In genomic region chr12:116508145-116509121, GRCh38 we compare ENCODE assay signal across 8 cellular contexts. TPM values are rescaled to one million over a fixed set of nuclear protein-coding genes. Genes with fewer than 3 reads are reported as not detected.
A peak's percentile ranks its signal among the peaks of the same experiment; 100 is the strongest.
DNase-seq lines count a peak whose midpoint lies in the region; ATAC-seq and TF ChIP-seq lines count a peak whose summit lies in the region.

No MANE protein-coding gene starts in this region.

- no peak overlapping the region for H2BK12ac ChIP-seq in trophoblast cell (ENCODE audit: low read length)

- POLR2A ChIA-PET in WTC11 (lab: Charles Lee): interaction anchor here (0.5 to 0.7 kb wide), 2 partner anchors 25 to 96 kb away, joined by 3 to 4 read pairs; no protein-coding TSS in a partner anchor

- H3K18ac ChIP-seq in trophoblast cell (ENCODE audit: low read length): peak overlapping the region; percentile 41

- DNase-seq in activated CD4-positive, CD25-positive, alpha-beta regulatory T cell (lab: John Stamatoyannopoulos, UW): no peak
- DNase-seq in WTC11 (ENCODE audit: low spot score): peak; percentile 73
- peak; percentile 72 for DNase-seq in glutamatergic neuron
- no peak for DNase-seq in trophoblast cell
- no peak for DNase-seq in NCI-H1092 treated with DMSO at 0.1 percent for 48 hours (lab: John Stamatoyannopoulos, UW)

- CTCF ChIA-PET in WTC11 (lab: Charles Lee): interaction anchor here (0.7 to 1.7 kb wide), 6 partner anchors 25 to 525 kb away, joined by 3 to 4 read pairs (median 3); no protein-coding TSS in a partner anchor

- peaks cover 5% of the 10 kb centered on the region for H3K79me1 ChIP-seq in trophoblast cell (ENCODE audit: low read length)

- peak overlapping the region; percentile 55 for H3K4me3 ChIP-seq in trophoblast cell (ENCODE audit: low read depth, low read length)

- H2BK120ac ChIP-seq in trophoblast cell (ENCODE audit: insufficient read depth, low read length, poor library complexity): no peak overlapping the region

- H4K8ac ChIP-seq in trophoblast cell (ENCODE audit: low read depth, low read length): peak overlapping the region; percentile 50

- H3K4me1 Mint-ChIP-seq in WTC11 (peaks cover 13% of the 10 kb centered on the region), glutamatergic neuron (ENCODE audit: low read depth, unreplicated experiment) (peaks cover 8% of the 10 kb centered on the region)

- no peak overlapping the region for H2AK5ac ChIP-seq in trophoblast cell (ENCODE audit: low read length)

- H3K4me3 Mint-ChIP-seq in WTC11 (peak overlapping the region; percentile 73), glutamatergic neuron (ENCODE audit: unreplicated experiment) (peak overlapping the region; percentile 75)

- H3K27ac Mint-ChIP-seq in WTC11: no peak overlapping the region
- H3K27ac Mint-ChIP-seq in glutamatergic neuron (ENCODE audit: unreplicated experiment): no peak overlapping the region

- H3K14ac ChIP-seq in trophoblast cell (ENCODE audit: low read length): peak overlapping the region; percentile 28

- no peak overlapping the region for H3K27ac ChIP-seq in trophoblast cell (ENCODE audit: low read depth, low read length)

- H3K4me1 ChIP-seq in trophoblast cell (ENCODE audit: control insufficient read depth in 1 of 2, insufficient read depth in 2 of 2, low read length in 2 of 2): peaks cover 3 to 5% of the 10 kb centered on the region in 2 experiments

- peak; percentile 30 to 38 for ATAC-seq in activated CD4-positive, CD25-positive, alpha-beta regulatory T cell treated with anti-CD3 and anti-CD28 coated beads, Interleukin-2, amount 50 U/mL, for 24 hours
- ATAC-seq in WTC11 (peak; percentile 69), HG02763 (IDR thresholded peaks at IDR 0.05; ENCODE audit: unreplicated experiment) (no peak), HG03469 (IDR thresholded peaks at IDR 0.05; ENCODE audit: unreplicated experiment) (no peak)

- peak overlapping the region; percentile 88 for H3K4me2 ChIP-seq in trophoblast cell (ENCODE audit: low read length)

- no peaks in the 10 kb centered on the region for H3K79me2 ChIP-seq in trophoblast cell (ENCODE audit: control insufficient read depth, insufficient read depth, low read length, poor library complexity)

- H3K9me3 ChIP-seq in trophoblast cell (ENCODE audit: insufficient read depth, low read depth, low read length): no peaks in the 10 kb centered on the region

- peaks cover 5% of the 10 kb centered on the region for H3K27me3 Mint-ChIP-seq in WTC11 (ENCODE audit: low read depth)
- H3K27me3 Mint-ChIP-seq in glutamatergic neuron (ENCODE audit: unreplicated experiment): peaks cover 11% of the 10 kb centered on the region

- no peaks in the 10 kb centered on the region for H3K36me3 Mint-ChIP-seq in WTC11
- H3K36me3 Mint-ChIP-seq in glutamatergic neuron (ENCODE audit: unreplicated experiment): no peaks in the 10 kb centered on the region

- no peak overlapping the region for H3K23ac ChIP-seq in trophoblast cell (ENCODE audit: low read length)

- TF ChIP-seq CTCF in WTC11 (IDR thresholded peaks at IDR 0.05): no peak
- no peak for TF ChIP-seq CTCF in glutamatergic neuron (IDR thresholded peaks at IDR 0.05; ENCODE audit: partially characterized antibody, unreplicated experiment)

- H4K91ac ChIP-seq in trophoblast cell (ENCODE audit: low read depth, low read length): peak overlapping the region; percentile 70

- H4K12ac ChIP-seq in trophoblast cell (ENCODE audit: low read depth, low read length): no peak overlapping the region

- H2AFZ ChIP-seq in trophoblast cell (ENCODE audit: insufficient read depth, low read length, poor library complexity): peak overlapping the region; percentile 50

- H3K9me3 Mint-ChIP-seq in WTC11 (no peaks in the 10 kb centered on the region), glutamatergic neuron (ENCODE audit: unreplicated experiment) (peaks cover 4% of the 10 kb centered on the region)

- WGBS in trophoblast cell (ENCODE audit: extremely low coverage, insufficient coverage, insufficient read length): no CpG with 5 or more reads among the region's 60 CpGs

- no peaks in the 10 kb centered on the region for H3K36me3 ChIP-seq in trophoblast cell (ENCODE audit: control insufficient read depth in 1 of 2, insufficient read depth in 2 of 2, low read length in 2 of 2)

- H2BK5ac ChIP-seq in trophoblast cell (ENCODE audit: low read depth, low read length, poor library complexity): peak overlapping the region; percentile 37

- H3K9ac ChIP-seq in trophoblast cell (ENCODE audit: low read length): no peak overlapping the region

- peak overlapping the region; percentile 15 for H3K4ac ChIP-seq in trophoblast cell (ENCODE audit: low read depth, low read length)

- H3K27me3 ChIP-seq in trophoblast cell (ENCODE audit: insufficient read depth, low read length): no peaks in the 10 kb centered on the region

TF ChIP-seq in WTC11, 78 proteins besides CTCF, POLR2A, EP300 and RAD21:
- TF ChIP-seq ZNF423 (CRISPR knock-in tag; IDR thresholded peaks at IDR 0.05) (peak; percentile 65), NR2C2 (CRISPR knock-in tag; IDR thresholded peaks at IDR 0.05) (no peak)

RNA-seq across cellular contexts. Expression of gene MAP1LC3B2, which starts 50.7 kb away (rescaled TPM):
- 2.2 to 3.0 TPM (median 2.5 TPM) in 3 replicates for total RNA-seq in WTC11 (2021)
- 4.4 TPM for total RNA-seq in glutamatergic neuron (ENCODE audit: unreplicated experiment)
- polyA plus RNA-seq in trophoblast cell (2013): 0.28 and 0.31 TPM in 2 replicates

Comparison
In these comparisons a context has a peak if more than half of its experiments do, and no peak if none do; other contexts are left out.
1. ATAC-seq: peak in activated CD4-positive, CD25-positive, alpha-beta regulatory T cell treated with anti-CD3 and anti-CD28 coated beads, Interleukin-2, amount 50 U/mL, for 24 hours (2 of 2) and WTC11 (single experiment); none in HG02763 (single experiment) and HG03469 (single experiment).
2. DNase-seq: peak in WTC11 (single experiment) and glutamatergic neuron (single experiment); none in activated CD4-positive, CD25-positive, alpha-beta regulatory T cell (0 of 4), trophoblast cell (0 of 2) and NCI-H1092 treated with DMSO at 0.1 percent for 48 hours (single experiment).